ENCODE assay signal across 1 cellular context in the genomic region with DNA sequence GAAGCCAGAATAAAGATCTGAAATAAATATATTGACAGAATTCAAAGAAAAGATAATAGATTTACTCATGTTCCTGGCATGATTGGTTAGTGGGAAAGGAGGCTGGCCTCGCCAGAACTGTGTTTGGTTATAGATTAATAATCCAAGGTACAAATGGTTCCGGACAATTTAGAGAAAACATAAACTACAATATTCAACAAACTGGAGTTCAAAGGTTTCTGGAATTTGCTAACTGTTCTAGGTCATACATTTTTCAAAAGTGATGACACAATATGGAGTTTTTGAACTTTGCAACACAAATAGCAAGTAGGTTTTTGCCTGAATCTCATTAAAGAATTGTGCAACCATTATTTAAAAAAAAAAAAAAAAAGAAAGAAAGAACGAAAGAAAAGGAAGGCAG.
TF ChIP-seq lines count a peak whose summit lies in the region.

No MANE protein-coding gene starts in this region.

TF ChIP-seq in HepG2, 621 proteins besides CTCF, POLR2A, EP300 and RAD21 (continued from another document and continues in another):
- TF ChIP-seq, protein P1, sequence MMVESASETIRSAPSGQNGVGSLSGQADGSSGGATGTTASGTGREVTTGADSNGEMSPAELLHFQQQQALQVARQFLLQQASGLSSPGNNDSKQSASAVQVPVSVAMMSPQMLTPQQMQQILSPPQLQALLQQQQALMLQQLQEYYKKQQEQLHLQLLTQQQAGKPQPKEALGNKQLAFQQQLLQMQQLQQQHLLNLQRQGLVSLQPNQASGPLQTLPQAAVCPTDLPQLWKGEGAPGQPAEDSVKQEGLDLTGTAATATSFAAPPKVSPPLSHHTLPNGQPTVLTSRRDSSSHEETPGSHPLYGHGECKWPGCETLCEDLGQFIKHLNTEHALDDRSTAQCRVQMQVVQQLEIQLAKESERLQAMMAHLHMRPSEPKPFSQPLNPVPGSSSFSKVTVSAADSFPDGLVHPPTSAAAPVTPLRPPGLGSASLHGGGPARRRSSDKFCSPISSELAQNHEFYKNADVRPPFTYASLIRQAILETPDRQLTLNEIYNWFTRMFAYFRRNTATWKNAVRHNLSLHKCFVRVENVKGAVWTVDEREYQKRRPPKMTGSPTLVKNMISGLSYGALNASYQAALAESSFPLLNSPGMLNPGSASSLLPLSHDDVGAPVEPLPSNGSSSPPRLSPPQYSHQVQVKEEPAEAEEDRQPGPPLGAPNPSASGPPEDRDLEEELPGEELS (CRISPR knock-in tag; IDR thresholded peaks at IDR 0.05), result no peak
- TF ChIP-seq ZNF335 (CRISPR knock-in tag; IDR thresholded peaks at IDR 0.05) (no peak), TCF7 (IDR thresholded peaks at IDR 0.05; ENCODE audit: low read depth) (peak; percentile 32; the same call in 1 of the 2 replicates), KLF9 (CRISPR knock-in tag; IDR thresholded peaks at IDR 0.05; ENCODE audit: low read depth) (no peak), ZNF3 (CRISPR knock-in tag; IDR thresholded peaks at IDR 0.05) (no peak), SIN3A (IDR thresholded peaks at IDR 0.05; ENCODE audit: borderline replicate concordance, low read depth, low read length) (no peak), ZFP1 (CRISPR knock-in tag; IDR thresholded peaks at IDR 0.05) (0 out of 2 replicates have a peak, but pooled peaks have one; percentile 23), TEAD2 (CRISPR knock-in tag; IDR thresholded peaks at IDR 0.05) (no peak), CEBPB (IDR thresholded peaks at IDR 0.05; ENCODE audit: borderline replicate concordance, low read depth, low read length) (peak; percentile 94), ZNF10 (CRISPR knock-in tag; IDR thresholded peaks at IDR 0.05; ENCODE audit: borderline replicate concordance, low read depth) (no peak), MIXL1 (CRISPR knock-in tag; IDR thresholded peaks at IDR 0.05) (0 out of 2 replicates have a peak, but pooled peaks have one; percentile 39), FOXC1 (CRISPR knock-in tag; IDR thresholded peaks at IDR 0.05; ENCODE audit: borderline replicate concordance) (no peak), GATAD2A (CRISPR knock-in tag; IDR thresholded peaks at IDR 0.05) (peak; percentile 75), CBFB (CRISPR knock-in tag; IDR thresholded peaks at IDR 0.05) (no peak), ATRX (CRISPR knock-in tag; IDR thresholded peaks at IDR 0.05; ENCODE audit: borderline replicate concordance) (no peak), MTA1 (CRISPR knock-in tag; IDR thresholded peaks at IDR 0.05; ENCODE audit: borderline replicate concordance) (no peak), NCOA2 (CRISPR knock-in tag; IDR thresholded peaks at IDR 0.05) (peak; percentile 50; the same call in 1 of the 2 replicates), EHMT2 (IDR thresholded peaks at IDR 0.05; ENCODE audit: borderline replicate concordance, low read depth, low read length) (peak; percentile 78; the same call in 1 of the 2 replicates), ZNF138 (CRISPR knock-in tag; IDR thresholded peaks at IDR 0.05; ENCODE audit: low read depth) (no peak), ISL2 (CRISPR knock-in tag; IDR thresholded peaks at IDR 0.05) (peak; percentile 53; the same call in 1 of the 2 replicates), CENPT (CRISPR knock-in tag; IDR thresholded peaks at IDR 0.05; ENCODE audit: low read depth) (no peak), SAFB2 (CRISPR knock-in tag; IDR thresholded peaks at IDR 0.05; ENCODE audit: borderline replicate concordance, low read depth) (no peak), ZNF570 (CRISPR knock-in tag; IDR thresholded peaks at IDR 0.05; ENCODE audit: borderline replicate concordance) (no peak), ZKSCAN1 (IDR thresholded peaks at IDR 0.05; ENCODE audit: low read length) (no peak), POGZ (CRISPR knock-in tag; IDR thresholded peaks at IDR 0.05) (peak; percentile 42; the same call in 1 of the 2 replicates), ZEB1 (IDR thresholded peaks at IDR 0.05; ENCODE audit: insufficient replicate concordance, low read depth) (no peak), MEIS1 (CRISPR knock-in tag; IDR thresholded peaks at IDR 0.05; ENCODE audit: borderline replicate concordance) (no peak), ARNT (IDR thresholded peaks at IDR 0.05) (no peak), RBM39 (IDR thresholded peaks at IDR 0.05; ENCODE audit: low read depth, low read length, poor library complexity, severe bottlenecking) (no peak), ZIK1 (CRISPR knock-in tag; IDR thresholded peaks at IDR 0.05; ENCODE audit: borderline replicate concordance, low read depth) (no peak)
- TF ChIP-seq, protein P2, sequence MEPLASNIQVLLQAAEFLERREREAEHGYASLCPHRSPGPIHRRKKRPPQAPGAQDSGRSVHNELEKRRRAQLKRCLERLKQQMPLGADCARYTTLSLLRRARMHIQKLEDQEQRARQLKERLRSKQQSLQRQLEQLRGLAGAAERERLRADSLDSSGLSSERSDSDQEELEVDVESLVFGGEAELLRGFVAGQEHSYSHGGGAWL (CRISPR knock-in tag; IDR thresholded peaks at IDR 0.05), result no peak
- TF ChIP-seq, protein P3, sequence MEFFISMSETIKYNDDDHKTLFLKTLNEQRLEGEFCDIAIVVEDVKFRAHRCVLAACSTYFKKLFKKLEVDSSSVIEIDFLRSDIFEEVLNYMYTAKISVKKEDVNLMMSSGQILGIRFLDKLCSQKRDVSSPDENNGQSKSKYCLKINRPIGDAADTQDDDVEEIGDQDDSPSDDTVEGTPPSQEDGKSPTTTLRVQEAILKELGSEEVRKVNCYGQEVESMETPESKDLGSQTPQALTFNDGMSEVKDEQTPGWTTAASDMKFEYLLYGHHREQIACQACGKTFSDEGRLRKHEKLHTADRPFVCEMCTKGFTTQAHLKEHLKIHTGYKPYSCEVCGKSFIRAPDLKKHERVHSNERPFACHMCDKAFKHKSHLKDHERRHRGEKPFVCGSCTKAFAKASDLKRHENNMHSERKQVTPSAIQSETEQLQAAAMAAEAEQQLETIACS (CRISPR knock-in tag; IDR thresholded peaks at IDR 0.05), result no peak
- TF ChIP-seq, protein P4, sequence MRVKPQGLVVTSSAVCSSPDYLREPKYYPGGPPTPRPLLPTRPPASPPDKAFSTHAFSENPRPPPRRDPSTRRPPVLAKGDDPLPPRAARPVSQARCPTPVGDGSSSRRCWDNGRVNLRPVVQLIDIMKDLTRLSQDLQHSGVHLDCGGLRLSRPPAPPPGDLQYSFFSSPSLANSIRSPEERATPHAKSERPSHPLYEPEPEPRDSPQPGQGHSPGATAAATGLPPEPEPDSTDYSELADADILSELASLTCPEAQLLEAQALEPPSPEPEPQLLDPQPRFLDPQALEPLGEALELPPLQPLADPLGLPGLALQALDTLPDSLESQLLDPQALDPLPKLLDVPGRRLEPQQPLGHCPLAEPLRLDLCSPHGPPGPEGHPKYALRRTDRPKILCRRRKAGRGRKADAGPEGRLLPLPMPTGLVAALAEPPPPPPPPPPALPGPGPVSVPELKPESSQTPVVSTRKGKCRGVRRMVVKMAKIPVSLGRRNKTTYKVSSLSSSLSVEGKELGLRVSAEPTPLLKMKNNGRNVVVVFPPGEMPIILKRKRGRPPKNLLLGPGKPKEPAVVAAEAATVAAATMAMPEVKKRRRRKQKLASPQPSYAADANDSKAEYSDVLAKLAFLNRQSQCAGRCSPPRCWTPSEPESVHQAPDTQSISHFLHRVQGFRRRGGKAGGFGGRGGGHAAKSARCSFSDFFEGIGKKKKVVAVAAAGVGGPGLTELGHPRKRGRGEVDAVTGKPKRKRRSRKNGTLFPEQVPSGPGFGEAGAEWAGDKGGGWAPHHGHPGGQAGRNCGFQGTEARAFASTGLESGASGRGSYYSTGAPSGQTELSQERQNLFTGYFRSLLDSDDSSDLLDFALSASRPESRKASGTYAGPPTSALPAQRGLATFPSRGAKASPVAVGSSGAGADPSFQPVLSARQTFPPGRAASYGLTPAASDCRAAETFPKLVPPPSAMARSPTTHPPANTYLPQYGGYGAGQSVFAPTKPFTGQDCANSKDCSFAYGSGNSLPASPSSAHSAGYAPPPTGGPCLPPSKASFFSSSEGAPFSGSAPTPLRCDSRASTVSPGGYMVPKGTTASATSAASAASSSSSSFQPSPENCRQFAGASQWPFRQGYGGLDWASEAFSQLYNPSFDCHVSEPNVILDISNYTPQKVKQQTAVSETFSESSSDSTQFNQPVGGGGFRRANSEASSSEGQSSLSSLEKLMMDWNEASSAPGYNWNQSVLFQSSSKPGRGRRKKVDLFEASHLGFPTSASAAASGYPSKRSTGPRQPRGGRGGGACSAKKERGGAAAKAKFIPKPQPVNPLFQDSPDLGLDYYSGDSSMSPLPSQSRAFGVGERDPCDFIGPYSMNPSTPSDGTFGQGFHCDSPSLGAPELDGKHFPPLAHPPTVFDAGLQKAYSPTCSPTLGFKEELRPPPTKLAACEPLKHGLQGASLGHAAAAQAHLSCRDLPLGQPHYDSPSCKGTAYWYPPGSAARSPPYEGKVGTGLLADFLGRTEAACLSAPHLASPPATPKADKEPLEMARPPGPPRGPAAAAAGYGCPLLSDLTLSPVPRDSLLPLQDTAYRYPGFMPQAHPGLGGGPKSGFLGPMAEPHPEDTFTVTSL (CRISPR knock-in tag; IDR thresholded peaks at IDR 0.05; ENCODE audit: borderline replicate concordance), result peak; percentile 69; the same call in 1 of the 2 replicates
- TF ChIP-seq, protein P5, sequence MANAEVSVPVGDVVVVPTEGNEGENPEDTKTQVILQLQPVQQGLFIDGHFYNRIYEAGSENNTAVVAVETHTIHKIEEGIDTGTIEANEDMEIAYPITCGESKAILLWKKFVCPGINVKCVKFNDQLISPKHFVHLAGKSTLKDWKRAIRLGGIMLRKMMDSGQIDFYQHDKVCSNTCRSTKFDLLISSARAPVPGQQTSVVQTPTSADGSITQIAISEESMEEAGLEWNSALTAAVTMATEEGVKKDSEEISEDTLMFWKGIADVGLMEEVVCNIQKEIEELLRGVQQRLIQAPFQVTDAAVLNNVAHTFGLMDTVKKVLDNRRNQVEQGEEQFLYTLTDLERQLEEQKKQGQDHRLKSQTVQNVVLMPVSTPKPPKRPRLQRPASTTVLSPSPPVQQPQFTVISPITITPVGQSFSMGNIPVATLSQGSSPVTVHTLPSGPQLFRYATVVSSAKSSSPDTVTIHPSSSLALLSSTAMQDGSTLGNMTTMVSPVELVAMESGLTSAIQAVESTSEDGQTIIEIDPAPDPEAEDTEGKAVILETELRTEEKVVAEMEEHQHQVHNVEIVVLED (CRISPR knock-in tag; IDR thresholded peaks at IDR 0.05; ENCODE audit: borderline replicate concordance), result no peak
- TF ChIP-seq, protein P6, sequence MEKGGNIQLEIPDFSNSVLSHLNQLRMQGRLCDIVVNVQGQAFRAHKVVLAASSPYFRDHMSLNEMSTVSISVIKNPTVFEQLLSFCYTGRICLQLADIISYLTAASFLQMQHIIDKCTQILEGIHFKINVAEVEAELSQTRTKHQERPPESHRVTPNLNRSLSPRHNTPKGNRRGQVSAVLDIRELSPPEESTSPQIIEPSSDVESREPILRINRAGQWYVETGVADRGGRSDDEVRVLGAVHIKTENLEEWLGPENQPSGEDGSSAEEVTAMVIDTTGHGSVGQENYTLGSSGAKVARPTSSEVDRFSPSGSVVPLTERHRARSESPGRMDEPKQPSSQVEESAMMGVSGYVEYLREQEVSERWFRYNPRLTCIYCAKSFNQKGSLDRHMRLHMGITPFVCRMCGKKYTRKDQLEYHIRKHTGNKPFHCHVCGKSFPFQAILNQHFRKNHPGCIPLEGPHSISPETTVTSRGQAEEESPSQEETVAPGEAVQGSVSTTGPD (CRISPR knock-in tag; IDR thresholded peaks at IDR 0.05), result 0 out of 2 replicates have a peak, but pooled peaks have one; percentile 40
- TF ChIP-seq, protein P7, sequence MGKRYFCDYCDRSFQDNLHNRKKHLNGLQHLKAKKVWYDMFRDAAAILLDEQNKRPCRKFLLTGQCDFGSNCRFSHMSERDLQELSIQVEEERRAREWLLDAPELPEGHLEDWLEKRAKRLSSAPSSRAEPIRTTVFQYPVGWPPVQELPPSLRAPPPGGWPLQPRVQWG (CRISPR knock-in tag; IDR thresholded peaks at IDR 0.05; ENCODE audit: borderline replicate concordance, low read depth), result no peak
- TF ChIP-seq, protein P8, sequence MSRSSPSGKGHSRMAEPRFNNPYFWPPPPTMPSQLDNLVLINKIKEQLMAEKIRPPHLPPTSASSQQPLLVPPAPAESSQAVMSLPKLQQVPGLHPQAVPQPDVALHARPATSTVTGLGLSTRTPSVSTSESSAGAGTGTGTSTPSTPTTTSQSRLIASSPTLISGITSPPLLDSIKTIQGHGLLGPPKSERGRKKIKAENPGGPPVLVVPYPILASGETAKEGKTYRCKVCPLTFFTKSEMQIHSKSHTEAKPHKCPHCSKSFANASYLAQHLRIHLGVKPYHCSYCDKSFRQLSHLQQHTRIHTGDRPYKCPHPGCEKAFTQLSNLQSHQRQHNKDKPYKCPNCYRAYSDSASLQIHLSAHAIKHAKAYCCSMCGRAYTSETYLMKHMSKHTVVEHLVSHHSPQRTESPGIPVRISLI (CRISPR knock-in tag; IDR thresholded peaks at IDR 0.05; ENCODE audit: borderline replicate concordance), result peak; percentile 80; the same call in 1 of the 2 replicates
- TF ChIP-seq, protein P9, sequence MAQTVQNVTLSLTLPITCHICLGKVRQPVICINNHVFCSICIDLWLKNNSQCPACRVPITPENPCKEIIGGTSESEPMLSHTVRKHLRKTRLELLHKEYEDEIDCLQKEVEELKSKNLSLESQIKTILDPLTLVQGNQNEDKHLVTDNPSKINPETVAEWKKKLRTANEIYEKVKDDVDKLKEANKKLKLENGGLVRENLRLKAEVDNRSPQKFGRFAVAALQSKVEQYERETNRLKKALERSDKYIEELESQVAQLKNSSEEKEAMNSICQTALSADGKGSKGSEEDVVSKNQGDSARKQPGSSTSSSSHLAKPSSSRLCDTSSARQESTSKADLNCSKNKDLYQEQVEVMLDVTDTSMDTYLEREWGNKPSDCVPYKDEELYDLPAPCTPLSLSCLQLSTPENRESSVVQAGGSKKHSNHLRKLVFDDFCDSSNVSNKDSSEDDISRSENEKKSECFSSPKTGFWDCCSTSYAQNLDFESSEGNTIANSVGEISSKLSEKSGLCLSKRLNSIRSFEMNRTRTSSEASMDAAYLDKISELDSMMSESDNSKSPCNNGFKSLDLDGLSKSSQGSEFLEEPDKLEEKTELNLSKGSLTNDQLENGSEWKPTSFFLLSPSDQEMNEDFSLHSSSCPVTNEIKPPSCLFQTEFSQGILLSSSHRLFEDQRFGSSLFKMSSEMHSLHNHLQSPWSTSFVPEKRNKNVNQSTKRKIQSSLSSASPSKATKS (CRISPR knock-in tag; IDR thresholded peaks at IDR 0.05), result no peak
- TF ChIP-seq, protein P10, sequence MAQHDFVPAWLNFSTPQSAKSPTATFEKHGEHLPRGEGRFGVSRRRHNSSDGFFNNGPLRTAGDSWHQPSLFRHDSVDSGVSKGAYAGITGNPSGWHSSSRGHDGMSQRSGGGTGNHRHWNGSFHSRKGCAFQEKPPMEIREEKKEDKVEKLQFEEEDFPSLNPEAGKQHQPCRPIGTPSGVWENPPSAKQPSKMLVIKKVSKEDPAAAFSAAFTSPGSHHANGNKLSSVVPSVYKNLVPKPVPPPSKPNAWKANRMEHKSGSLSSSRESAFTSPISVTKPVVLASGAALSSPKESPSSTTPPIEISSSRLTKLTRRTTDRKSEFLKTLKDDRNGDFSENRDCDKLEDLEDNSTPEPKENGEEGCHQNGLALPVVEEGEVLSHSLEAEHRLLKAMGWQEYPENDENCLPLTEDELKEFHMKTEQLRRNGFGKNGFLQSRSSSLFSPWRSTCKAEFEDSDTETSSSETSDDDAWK (CRISPR knock-in tag; IDR thresholded peaks at IDR 0.05), result no peak
